Comparison of ENCODE assay signal across 8 cellular contexts in genomic region chr7:32298403-32299132, GRCh38.
DNase-seq lines count a peak whose midpoint lies in the region; ATAC-seq and TF ChIP-seq lines count a peak whose summit lies in the region.

No MANE protein-coding gene starts in this region.

- H3K4me3 Mint-ChIP-seq in activated naive CD8-positive, alpha-beta T cell treated with anti-CD3 and anti-CD28 coated beads, Interleukin-2, amount 50 U/mL, for 24 hours: peak overlapping the region; percentile 24

- no TSS peak for BruUV-seq in OCI-LY7 (replicated peaks; lab: Mats Ljungman, UMichigan)

- peaks cover 14% of the 10 kb centered on the region for H3K4me1 ChIP-seq in iPS-18a (ENCODE audit: control insufficient read depth, low read depth, low read length)
- no peaks in the 10 kb centered on the region for H3K4me1 ChIP-seq in smooth muscle cell (ENCODE audit: low read depth)
- no peaks in the 10 kb centered on the region for H3K4me1 ChIP-seq in OCI-LY7 (ENCODE audit: insufficient read depth, low read length, poor library complexity, severe bottlenecking)

- H3F3A ChIP-seq in smooth muscle cell (ENCODE audit: low read depth): no peaks in the 10 kb centered on the region

- H3K9me3 ChIP-seq in iPS-18a (ENCODE audit: control insufficient read depth, low read depth, low read length) (no peaks in the 10 kb centered on the region), smooth muscle cell (replicated peaks; ENCODE audit: low read depth) (no peaks in the 10 kb centered on the region), OCI-LY7 (ENCODE audit: low read length) (no peaks in the 10 kb centered on the region)

- CTCF ChIA-PET in OCI-LY7 (lab: Charles Lee; ENCODE audit: unreplicated experiment): no interaction called here

- H2AFZ ChIP-seq in smooth muscle cell (ENCODE audit: low read depth): peak overlapping the region; percentile 91
- H2AFZ ChIP-seq in OCI-LY7 (ENCODE audit: low read length): no peak overlapping the region

- H3K4me1 Mint-ChIP-seq in activated naive CD8-positive, alpha-beta T cell treated with anti-CD3 and anti-CD28 coated beads, Interleukin-2, amount 50 U/mL, for 24 hours: peaks cover 7% of the 10 kb centered on the region

- H3K4me2 ChIP-seq in smooth muscle cell (peak overlapping the region; percentile 99), OCI-LY7 (ENCODE audit: low read length) (no peak overlapping the region)

- H3K9me2 ChIP-seq in OCI-LY7 (ENCODE audit: insufficient read depth, low read length): no peaks in the 10 kb centered on the region

- ATAC-seq in activated naive CD8-positive, alpha-beta T cell treated with anti-CD3 and anti-CD28 coated beads, Interleukin-2, amount 50 U/mL, for 24 hours: no peak
- ATAC-seq in HG02763 (IDR thresholded peaks at IDR 0.05; ENCODE audit: unreplicated experiment) (no peak), HG02938 (IDR thresholded peaks at IDR 0.05; ENCODE audit: unreplicated experiment) (no peak)

- DNase-seq in HL-60 (ENCODE audit: low read depth in 1 of 2, low spot score in 1 of 2) (peak in 1 of 2 experiments; percentile 13), smooth muscle cell (lab: John Stamatoyannopoulos, UW; ENCODE audit: unreplicated experiment) (no peak), GF-D8 (lab: John Stamatoyannopoulos, UW) (no peak), OCI-LY7 (ENCODE audit: low spot score) (no peak)
- no peak for DNase-seq in activated naive CD8-positive, alpha-beta T cell treated with anti-CD3 and anti-CD28 coated beads, Interleukin-2, amount 50 U/mL, for 24 hours

- TF ChIP-seq CTCF in HL-60 (IDR thresholded peaks at IDR 0.05; ENCODE audit: insufficient read depth, low read length) (no peak), smooth muscle cell (IDR thresholded peaks at IDR 0.05; ENCODE audit: borderline replicate concordance, insufficient read depth, poor library complexity, severe bottlenecking) (no peak), OCI-LY7 (conservative IDR thresholded peaks at IDR 0.05; ENCODE audit: low read length) (no peak)

- H3K9me3 Mint-ChIP-seq in activated naive CD8-positive, alpha-beta T cell treated with anti-CD3 and anti-CD28 coated beads, Interleukin-2, amount 50 U/mL, for 24 hours: no peaks in the 10 kb centered on the region

- H3K27ac Mint-ChIP-seq in activated naive CD8-positive, alpha-beta T cell treated with anti-CD3 and anti-CD28 coated beads, Interleukin-2, amount 50 U/mL, for 24 hours: no peak overlapping the region

- POLR2A ChIA-PET in OCI-LY7 (lab: Charles Lee): interaction anchor here (0.5 kb wide), 1 partner anchor 57 kb away, joined by 4 read pairs; no protein-coding TSS in a partner anchor

- peaks cover 43% of the 10 kb centered on the region for H3K27me3 Mint-ChIP-seq in activated naive CD8-positive, alpha-beta T cell treated with anti-CD3 and anti-CD28 coated beads, Interleukin-2, amount 50 U/mL, for 24 hours

- H3K9ac ChIP-seq in iPS-18a (ENCODE audit: low read length) (no peak overlapping the region), smooth muscle cell (ENCODE audit: low read depth) (no peak overlapping the region)

- intact Hi-C loops in OCI-LY7 (cut with micrococcal nuclease; ENCODE audit: unreplicated experiment): no loop called here

- H3K36me3 ChIP-seq in iPS-18a (ENCODE audit: control insufficient read depth, low read depth, low read length) (no peaks in the 10 kb centered on the region), smooth muscle cell (ENCODE audit: low read depth) (no peaks in the 10 kb centered on the region), OCI-LY7 (ENCODE audit: insufficient read depth, low read length) (no peaks in the 10 kb centered on the region)

- H3K79me2 ChIP-seq in smooth muscle cell (ENCODE audit: low read depth): no peaks in the 10 kb centered on the region
- no peaks in the 10 kb centered on the region for H3K79me2 ChIP-seq in OCI-LY7 (ENCODE audit: insufficient read depth, low read depth, low read length)

- H3K36me3 Mint-ChIP-seq in activated naive CD8-positive, alpha-beta T cell treated with anti-CD3 and anti-CD28 coated beads, Interleukin-2, amount 50 U/mL, for 24 hours (ENCODE audit: low read depth): no peaks in the 10 kb centered on the region

- H3K27ac ChIP-seq in HL-60 (replicated peaks): no peak overlapping the region
- no peak overlapping the region for H3K27ac ChIP-seq in iPS-18a (ENCODE audit: low read length)
- H3K27ac ChIP-seq in smooth muscle cell (ENCODE audit: low read depth): no peak overlapping the region
- H3K27ac ChIP-seq in OCI-LY7 (ENCODE audit: low read depth, low read length, poor library complexity, severe bottlenecking): no peak overlapping the region

- WGBS in smooth muscle cell (ENCODE audit: low lambda C conversion rate): under 1% methylated on average over 80 of the region's 80 CpGs

- H3K27me3 ChIP-seq in HL-60 (ENCODE audit: insufficient read depth, poor library complexity, severe bottlenecking) (peaks cover 20% of the 10 kb centered on the region), iPS-18a (ENCODE audit: control insufficient read depth, insufficient read depth, low read length) (peaks cover 57% of the 10 kb centered on the region), smooth muscle cell (ENCODE audit: low read depth) (peaks cover 87% of the 10 kb centered on the region)

- H4K20me1 ChIP-seq in smooth muscle cell (ENCODE audit: low read depth) (no peaks in the 10 kb centered on the region), OCI-LY7 (ENCODE audit: insufficient read depth, low read length) (no peaks in the 10 kb centered on the region)

- H3K4me3 ChIP-seq in HL-60 (replicated peaks; ENCODE audit: insufficient read depth, low read length): peak overlapping the region; percentile 48
- H3K4me3 ChIP-seq in iPS-18a (ENCODE audit: low read length): peak overlapping the region; percentile 73
- peak overlapping the region; percentile 54 for H3K4me3 ChIP-seq in smooth muscle cell
- no peak overlapping the region for H3K4me3 ChIP-seq in OCI-LY7 (ENCODE audit: low read depth, low read length, poor library complexity, severe bottlenecking)
